12 cellular contexts compared by ENCODE assay signal in the genomic region with DNA sequence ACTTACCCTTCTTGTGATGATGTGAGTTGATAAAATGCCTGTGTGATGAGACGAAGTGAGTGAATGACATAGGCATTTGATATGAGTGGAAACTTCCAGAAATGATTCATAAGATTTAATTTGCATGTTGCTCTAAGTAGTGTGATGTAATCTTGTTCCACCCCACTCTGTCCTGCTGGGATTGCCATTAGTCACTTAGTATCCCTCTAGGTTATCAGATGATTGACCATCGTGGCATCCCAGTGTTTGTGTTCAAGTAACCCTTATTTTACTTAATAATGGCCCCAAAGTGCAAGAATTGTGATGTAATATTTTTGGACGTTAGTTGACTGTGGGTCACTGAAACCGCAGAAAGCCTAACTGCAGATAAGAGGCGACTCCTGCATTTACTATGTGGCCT.
DNase-seq lines count a peak whose midpoint lies in the region; FAIRE-seq and TF ChIP-seq lines count a peak whose summit lies in the region.
"Had no signal": no experiment of that assay in that cellular context is flagged by ENCODE, and none has a peak within 500 bp of the region (broad histone marks: within the 10 kb centered on the region; RNA-seq: fewer than 3 reads in every experiment).

No MANE protein-coding gene starts in this region.

- H3K9me3 ChIP-seq in transverse colon: no peaks in the 10 kb centered on the region
- H3K9me3 ChIP-seq in esophagus squamous epithelium: no peaks in the 10 kb centered on the region

- no peak for TF ChIP-seq EP300 in transverse colon (IDR thresholded peaks at IDR 0.05; ENCODE audit: low read depth)

- H3K36me3 Mint-ChIP-seq in osteocyte (ENCODE audit: unreplicated experiment): no peaks in the 10 kb centered on the region
- H3K36me3 Mint-ChIP-seq: stimulated activated memory B cell treated with anti-CD40 and anti-IgM and Interleukin-4, amounts not matched to agents 10 μg/mL and 1 μg/mL and 100 μg/mL, for 72 hours had no signal

- no peaks in the 10 kb centered on the region for H3K9me3 Mint-ChIP-seq in osteocyte (ENCODE audit: unreplicated experiment)
- H3K9me3 Mint-ChIP-seq: activated T-helper 2 cell treated with anti-CD3 and anti-CD28 coated beads, Interferon-gamma antibody, Interleukin-2, Interleukin-4, amounts not matched to agents 10 μg/mL and 5 μg/mL and 100 μg/mL, durations not matched to agents 14 hours and 24 hours and 36 hours; stimulated activated memory B cell treated with anti-CD40 and anti-IgM and Interleukin-4, amounts not matched to agents 10 μg/mL and 1 μg/mL and 100 μg/mL, for 72 hours had no signal

- H3K27me3 Mint-ChIP-seq in osteocyte (ENCODE audit: unreplicated experiment): no peaks in the 10 kb centered on the region
- H3K27me3 Mint-ChIP-seq: stimulated activated memory B cell treated with anti-CD40 and anti-IgM and Interleukin-4, amounts not matched to agents 10 μg/mL and 1 μg/mL and 100 μg/mL, for 72 hours had no signal

- WGBS in transverse colon (ENCODE audit: low coverage in 1 of 2), 2 donors: 77 to 80% methylated on average over 4 to 5 of the region's 5 CpGs
- 68 to 71% methylated on average over 5 of the region's 5 CpGs for WGBS in esophagus squamous epithelium, 2 donors

- peak; percentile 94 for FAIRE-seq in RCC 7860 (lab: Jason Lieb, UNC)

- intact Hi-C loops in transverse colon (cut with DNase I; ENCODE audit: low total_unique reads) (no loop called here), esophagus squamous epithelium (cut with DNase I) (no loop called here)

- in situ Hi-C loops in transverse colon (cut with MboI; ENCODE audit: low pct_ligation_motif_present in 1 of 4, low pct_unique_long_range_greater_than_20kb in 1 of 4, low sequenced_read_pairs in 3 of 4): no loop called here

- H3K27ac ChIP-seq in transverse colon: no peak overlapping the region
- H3K27ac ChIP-seq in esophagus squamous epithelium: no peak overlapping the region

- no peak overlapping the region for H3K4me3 Mint-ChIP-seq in osteocyte (ENCODE audit: unreplicated experiment)
- H3K4me3 Mint-ChIP-seq: stimulated activated memory B cell treated with anti-CD40 and anti-IgM and Interleukin-4, amounts not matched to agents 10 μg/mL and 1 μg/mL and 100 μg/mL, for 72 hours had no signal

- no peak for TF ChIP-seq POLR2A in transverse colon (IDR thresholded peaks at IDR 0.05)
- TF ChIP-seq POLR2A in esophagus squamous epithelium (IDR thresholded peaks at IDR 0.05): no peak

- peak; percentile 99 for DNase-seq in ELR (ENCODE audit: low read depth)
- DNase-seq in RCC 7860 (ENCODE audit: low spot score): peak; percentile 95
- peak; percentile 67 for DNase-seq in fibroblast of gingiva (ENCODE audit: low read depth)
- DNase-seq in osteocyte (ENCODE audit: extremely low spot score, unreplicated experiment): no peak
- no peak for DNase-seq in T-helper 1 cell
- DNase-seq in stimulated activated CD4-positive, alpha-beta T cell treated with anti-CD3 and anti-CD28 coated beads, Interleukin-2, amount 100 ng/mL, for 48 hours: no peak
- no peak for DNase-seq in transverse colon
- DNase-seq in esophagus squamous epithelium (lab: John Stamatoyannopoulos, UW): no peak
- DNase-seq: NCI-H1417; stimulated activated CD4-positive, alpha-beta T cell treated with anti-CD3 and anti-CD28 coated beads, Interleukin-12 subunit alpha, Interleukin-12 subunit beta, amount 100 ng/mL, for 4 hours had no signal

- peaks cover 21% of the 10 kb centered on the region for H3K4me1 Mint-ChIP-seq in osteocyte (ENCODE audit: unreplicated experiment)
- H3K4me1 Mint-ChIP-seq: stimulated activated memory B cell treated with anti-CD40 and anti-IgM and Interleukin-4, amounts not matched to agents 10 μg/mL and 1 μg/mL and 100 μg/mL, for 72 hours had no signal

- H3K36me3 ChIP-seq in transverse colon (no peaks in the 10 kb centered on the region), esophagus squamous epithelium (no peaks in the 10 kb centered on the region)

- TF ChIP-seq CTCF in osteocyte (IDR thresholded peaks at IDR 0.05) (no peak), transverse colon (IDR thresholded peaks at IDR 0.05) (no peak), esophagus squamous epithelium (IDR thresholded peaks at IDR 0.05) (no peak)

- H3K4me1 ChIP-seq in transverse colon (no peaks in the 10 kb centered on the region), esophagus squamous epithelium (peaks cover 0 to 31% (median 0%) of the 10 kb centered on the region in 3 donors)

- no peak overlapping the region for H3K4me3 ChIP-seq in transverse colon
- H3K4me3 ChIP-seq in esophagus squamous epithelium: no peak overlapping the region

- H3K27ac Mint-ChIP-seq in osteocyte (ENCODE audit: unreplicated experiment): peak overlapping the region; percentile 8
- H3K27ac Mint-ChIP-seq: activated T-helper 2 cell treated with anti-CD3 and anti-CD28 coated beads, Interferon-gamma antibody, Interleukin-2, Interleukin-4, amounts not matched to agents 10 μg/mL and 5 μg/mL and 100 μg/mL, durations not matched to agents 14 hours and 24 hours and 36 hours; stimulated activated memory B cell treated with anti-CD40 and anti-IgM and Interleukin-4, amounts not matched to agents 10 μg/mL and 1 μg/mL and 100 μg/mL, for 72 hours had no signal

- H3K27me3 ChIP-seq in transverse colon (no peaks in the 10 kb centered on the region), esophagus squamous epithelium (no peaks in the 10 kb centered on the region)

Comparison
In these comparisons a context has a peak if more than half of its experiments do, and no peak if none do; other contexts are left out.
1. DNase-seq: peak in ELR (single experiment), RCC 7860 (single experiment) and fibroblast of gingiva (single experiment); none in osteocyte (single experiment), T-helper 1 cell (0 of 5), stimulated activated CD4-positive, alpha-beta T cell treated with anti-CD3 and anti-CD28 coated beads, Interleukin-2, amount 100 ng/mL, for 48 hours (0 of 2), transverse colon (single experiment) and esophagus squamous epithelium (single experiment).